Comparison of ENCODE assay signal across 8 cellular contexts in genomic region chr15:25850154-25851111, GRCh38. TPM values are rescaled to one million over a fixed set of nuclear protein-coding genes. Genes with fewer than 3 reads are reported as not detected.
DNase-seq lines count a peak whose midpoint lies in the region; ATAC-seq, FAIRE-seq and TF ChIP-seq lines count a peak whose summit lies in the region.

No MANE protein-coding gene starts in this region.

- TF ChIP-seq RAD21 in GM12878 (IDR thresholded peaks at IDR 0.05; ENCODE audit: insufficient read depth, low read depth, low read length) = no peak

- no peaks in the 10 kb centered on the region; the same call in 2 of the 3 replicates for H3K9me3 ChIP-seq in GM12878 (replicated peaks; ENCODE audit: control insufficient read depth, insufficient read depth, low read length)

- in situ Hi-C loops in GM12878 (cut with MboI) = no loop called here

- FAIRE-seq in GM12878 (lab: Jason Lieb, UNC) (peak; percentile 80), HTR-8/SVneo (lab: Jason Lieb, UNC) (no peak)

- H2AFZ ChIP-seq in GM12878 (ENCODE audit: control insufficient read depth, low read depth, low read length) = no peak overlapping the region

- no peaks in the 10 kb centered on the region for H3K9me3 Mint-ChIP-seq in T-helper 1 cell treated with Interleukin-12 subunit alpha and Interleukin-12 subunit beta and Interleukin-4 antibody, amounts not matched to agents 30 μg/mL and 1 μg/mL, for 36 hours

- SMC1A ChIA-PET in GM12878 (lab: Charles Lee; ENCODE audit: uncharacterized antibody, unreplicated experiment) = no interaction called here

- CTCF ChIA-PET in GM12878 (lab: Yijun Ruan, JAX) = no interaction called here

- H3K4me1 ChIP-seq in GM12878 (ENCODE audit: control insufficient read depth, insufficient read depth, low read length) = peaks cover 19% of the 10 kb centered on the region

- peaks cover 45% of the 10 kb centered on the region for H3K36me3 Mint-ChIP-seq in T-helper 1 cell treated with Interleukin-12 subunit alpha and Interleukin-12 subunit beta and Interleukin-4 antibody, amounts not matched to agents 30 μg/mL and 1 μg/mL, for 36 hours (ENCODE audit: low read depth)

- no peaks in the 10 kb centered on the region for H3K27me3 ChIP-seq in GM12878 (replicated peaks in 1 of 2; ENCODE audit: control insufficient read depth in 2 of 2, insufficient read depth in 2 of 2, low read length in 1 of 2)

- H3K27ac Mint-ChIP-seq in T-helper 1 cell treated with Interleukin-12 subunit alpha and Interleukin-12 subunit beta and Interleukin-4 antibody, amounts not matched to agents 30 μg/mL and 1 μg/mL, for 36 hours = peak overlapping the region; percentile 100

- H4K20me1 ChIP-seq in GM12878 (ENCODE audit: control insufficient read depth, insufficient read depth) = no peaks in the 10 kb centered on the region

- no peak; a peak in 1 of 4 replicates for TF ChIP-seq EP300 in GM12878 (IDR thresholded peaks at IDR 0.05; ENCODE audit: borderline replicate concordance in 1 of 2, control insufficient read depth in 1 of 2, low read depth in 2 of 2, low read length in 2 of 2)

- RAD21 ChIA-PET in GM12878 (lab: Charles Lee; ENCODE audit: unreplicated experiment) = no interaction called here

- H3K27me3 Mint-ChIP-seq in T-helper 1 cell treated with Interleukin-12 subunit alpha and Interleukin-12 subunit beta and Interleukin-4 antibody, amounts not matched to agents 30 μg/mL and 1 μg/mL, for 36 hours (ENCODE audit: low read depth) = no peaks in the 10 kb centered on the region

- H3K27ac ChIP-seq in GM12878 (ENCODE audit: control insufficient read depth, insufficient read depth) = peak overlapping the region; percentile 21; the same call in 1 of the 2 replicates

- POLR2A ChIA-PET in GM12878 (lab: Charles Lee) = no interaction called here

- H3K36me3 ChIP-seq in GM12878 (ENCODE audit: control insufficient read depth in 2 of 2, insufficient read depth in 2 of 2, low read length in 1 of 2) = no peaks in the 10 kb centered on the region

- H3K9ac ChIP-seq in GM12878 (ENCODE audit: control insufficient read depth, insufficient read depth, low read length) = peak overlapping the region; percentile 20; the same call in 1 of the 2 replicates

- WGBS in GM12878 (ENCODE audit: insufficient coverage, insufficient replicate concordance, low lambda C conversion rate, missing lambda C conversion rate) = 5% methylated on average over 23 of the region's 36 CpGs

- no TSS peak for BruUV-seq in GM12878 (replicated peaks; lab: Mats Ljungman, UMichigan)

- DNase-seq in GM12878 (ENCODE audit: low read depth, low spot score) = peak; percentile 28
- DNase-seq in islet precursor cell = peak; percentile 90
- DNase-seq in stimulated activated CD4-positive, alpha-beta T cell treated with anti-CD3 and anti-CD28 coated beads, Interleukin-1b, Interleukin-23, amount 100 ng/mL, for 4 hours (ENCODE audit: low read depth in 2 of 2) = peak; percentile 56 to 63
- no peak for DNase-seq in putamen (ENCODE audit: low spot score)
- DNase-seq in HTR-8/SVneo (ENCODE audit: insufficient read length, low spot score) = no peak

- peaks cover 79% of the 10 kb centered on the region for H3K4me1 Mint-ChIP-seq in T-helper 1 cell treated with Interleukin-12 subunit alpha and Interleukin-12 subunit beta and Interleukin-4 antibody, amounts not matched to agents 30 μg/mL and 1 μg/mL, for 36 hours (ENCODE audit: low read depth)

- peak; percentile 69 for ATAC-seq in GM18873 (IDR thresholded peaks at IDR 0.05; ENCODE audit: low FRiP score, unreplicated experiment)
- ATAC-seq in HG03103 (IDR thresholded peaks at IDR 0.05; ENCODE audit: low read depth, unreplicated experiment) = peak; percentile 74
- peak; percentile 94 for ATAC-seq in GM12878

- peak overlapping the region; percentile 97 for H3K4me3 Mint-ChIP-seq in T-helper 1 cell treated with Interleukin-12 subunit alpha and Interleukin-12 subunit beta and Interleukin-4 antibody, amounts not matched to agents 30 μg/mL and 1 μg/mL, for 36 hours

- H3K4me3 ChIP-seq in GM12878 = peak overlapping the region; percentile 26; the same call in 1 of the 2 replicates

- peak overlapping the region; percentile 32 for H3K4me2 ChIP-seq in GM12878 (ENCODE audit: control insufficient read depth, insufficient read depth)

- intact Hi-C loops in GM12878 (cut with micrococcal nuclease; ENCODE audit: unreplicated experiment) = loop anchor here (5.0 kb wide), 2 partner anchors 58 to 82 kb away; no protein-coding TSS in a partner anchor

- no peak for TF ChIP-seq CTCF in GM12878 (IDR thresholded peaks at IDR 0.05 in 2 of 3, conservative IDR thresholded peaks at IDR 0.05 in 1 of 3; ENCODE audit: control insufficient read depth in 2 of 3, extremely low read depth in 1 of 3, insufficient read depth in 1 of 3, low read depth in 3 of 3, low read length in 3 of 3)

- TF ChIP-seq POLR2A in GM12878 (IDR thresholded peaks at IDR 0.05; ENCODE audit: low read depth, low read length) = 0 out of 2 replicates have a peak, but pooled peaks have one; percentile 11

- H3K79me2 ChIP-seq in GM12878 (ENCODE audit: control insufficient read depth, insufficient read depth, low read length) = no peaks in the 10 kb centered on the region

TF ChIP-seq in GM12878, 131 proteins besides CTCF, POLR2A, EP300 and RAD21:
- TF ChIP-seq STAT1 (conservative IDR thresholded peaks at IDR 0.05) (no peak), IRF4 (IDR thresholded peaks at IDR 0.05; ENCODE audit: low read depth, low read length) (peak; percentile 82; the same call in 1 of the 2 replicates), PAX8 (IDR thresholded peaks at IDR 0.05) (no peak), RUNX3 (IDR thresholded peaks at IDR 0.05; ENCODE audit: low read length) (peak; percentile 63), PAX5 (IDR thresholded peaks at IDR 0.05; ENCODE audit: borderline replicate concordance, low read depth, low read length) (0 out of 2 replicates have a peak, but pooled peaks have one; percentile 44), SPI1 (IDR thresholded peaks at IDR 0.05; ENCODE audit: borderline replicate concordance, insufficient read depth, low read depth, low read length) (peak; percentile 74), E2F4 (IDR thresholded peaks at IDR 0.05; ENCODE audit: low read depth, low read length) (no peak), SMARCA5 (IDR thresholded peaks at IDR 0.05) (no peak), YY1 (IDR thresholded peaks at IDR 0.05; ENCODE audit: low read depth, low read length) (0 out of 2 replicates have a peak, but pooled peaks have one; percentile 45), JUNB (IDR thresholded peaks at IDR 0.05) (peak; percentile 23; the same call in 1 of the 2 replicates), ZNF207 (IDR thresholded peaks at IDR 0.05; ENCODE audit: borderline replicate concordance) (no peak), SKIL (IDR thresholded peaks at IDR 0.05; ENCODE audit: low read depth, poor library complexity, severe bottlenecking) (no peak)

RNA-seq across cellular contexts. Expression of gene ATP10A, which starts 12.7 kb away (rescaled TPM):
- 11.9 and 15.8 TPM in 2 replicates for total RNA-seq in GM12878 (2013; cell fraction: nucleolus; rRNA removed)
- total RNA-seq in GM12878 (2014; rRNA removed) (0.49 and 0.51 TPM in 2 replicates), GM12878 (2014; rRNA removed; fragmentation: Illumina TruSeq; extraction: Trizol) (0.23 and 0.27 TPM in 2 replicates), GM12878 (2021) (1.1 and 1.5 TPM in 2 replicates)
- polyA plus RNA-seq in GM12878 (2011; ENCODE audit: low read depth) = not detected
- polyA plus RNA-seq in GM12878 (2011; rRNA removed) (not detected in 2 replicates), GM12878 (2014; fragmentation: Illumina TruSeq; extraction: Trizol) (0.35 and 0.38 TPM in 2 replicates), GM12878 (2014; fragmentation: Nextera tagmentation; extraction: Ambion mirVana) (under 1 TPM in 1 of 2 experiments, not detected in 1; 0.07 TPM), GM12878 (2014; rRNA removed) (0.39 and 0.45 TPM in 2 replicates), GM12878 (2016; fragmentation: Nextera tagmentation; extraction: Ambion mirVana) (under 1 TPM; 0.04 to 0.11 TPM)
- polyA plus RNA-seq in GM12878 (2011; cell fraction: cytosol; rRNA removed) = 0.01 and 0.02 TPM in 2 replicates
- 0.01 TPM in 2 replicates for polyA plus RNA-seq in GM12878 (2011; cell fraction: nucleus; rRNA removed)
- 0.07 and 0.12 TPM in 2 replicates for polyA plus RNA-seq in GM12878 (2012)
- polyA minus RNA-seq in GM12878 (2011; rRNA and poly(A)+ RNA removed) = not detected in 2 replicates
- polyA minus RNA-seq in GM12878 (2011; cell fraction: cytosol; rRNA and poly(A)+ RNA removed) = not detected in 2 replicates
- polyA minus RNA-seq in GM12878 (2011; cell fraction: nucleus; rRNA and poly(A)+ RNA removed) = not detected in 2 replicates

Comparison
In these comparisons a context has a peak if more than half of its experiments do, and no peak if none do; other contexts are left out.
1. DNase-seq: peak in GM12878 (single experiment), islet precursor cell (single experiment) and stimulated activated CD4-positive, alpha-beta T cell treated with anti-CD3 and anti-CD28 coated beads, Interleukin-1b, Interleukin-23, amount 100 ng/mL, for 4 hours (2 of 2); none in putamen (single experiment) and HTR-8/SVneo (single experiment).
2. Peak in every context shown above with its lines, with median percentiles within 50 percentile points of each other: ATAC-seq.